Comparison of ENCODE assay signal across 29 cellular contexts in genomic region chr5:100992354-100992753, GRCh38.
"Had no signal": no experiment of that assay in that cellular context is flagged by ENCODE, and none has a peak within 500 bp of the region (broad histone marks: within the 10 kb centered on the region; RNA-seq: fewer than 3 reads in every experiment).

No MANE protein-coding gene starts in this region.

- H3K36me3 ChIP-seq: colonic mucosa, esophagus muscularis mucosa, esophagus squamous epithelium, gastrocnemius medialis, gastroesophageal sphincter, heart left ventricle, heart right ventricle had no signal

- H3K9me3 ChIP-seq: colonic mucosa, esophagus squamous epithelium, gastrocnemius medialis had no signal

- FAIRE-seq: colon, endometrium, endothelial cell of umbilical vein, frontal cortex had no signal

- H3K4me3 ChIP-seq: colonic mucosa, coronary artery, dorsolateral prefrontal cortex, esophagus muscularis mucosa, esophagus squamous epithelium, gastrocnemius medialis, gastroesophageal sphincter, heart left ventricle, heart right ventricle had no signal

- DNase-seq: colonic mucosa; cortex of kidney; dermis blood vessel endothelial cell; dorsolateral prefrontal cortex; effector CD4-positive, alpha-beta T cell; effector CD8-positive, alpha-beta T cell; effector memory CD4-positive, alpha-beta T cell; effector memory CD8-positive, alpha-beta T cell; endodermal cell; erythroblast; esophagus squamous epithelium; foreskin fibroblast; foreskin keratinocyte; foreskin melanocyte; gastrocnemius medialis; glutamatergic neuron; head of caudate nucleus; heart left ventricle; heart right ventricle had no signal

- H3K27me3 Mint-ChIP-seq: dendritic cell treated with granulocyte-macrophage colony-stimulating factor and Interleukin-4, amounts not matched to agents 40 ng/mL and 50 ng/mL, for 4 days had no signal

- H3K9me3 Mint-ChIP-seq: effector memory CD8-positive, alpha-beta T cell had no signal

- H3K27ac ChIP-seq: colonic mucosa, coronary artery, dorsolateral prefrontal cortex, epithelial cell of prostate, esophagus muscularis mucosa, esophagus squamous epithelium, foreskin keratinocyte, gastrocnemius medialis, gastroesophageal sphincter, heart left ventricle, heart right ventricle had no signal

- H3K4me3 Mint-ChIP-seq: dendritic cell treated with granulocyte-macrophage colony-stimulating factor and Interleukin-4, amounts not matched to agents 40 ng/mL and 50 ng/mL, for 4 days; effector memory CD8-positive, alpha-beta T cell; endodermal cell had no signal

- ATAC-seq: effector memory CD8-positive, alpha-beta T cell; esophagus mucosa; foreskin keratinocyte; gastrocnemius medialis; gastroesophageal sphincter; heart left ventricle; heart right ventricle had no signal

- H3K27ac Mint-ChIP-seq: dendritic cell treated with granulocyte-macrophage colony-stimulating factor and Interleukin-4, amounts not matched to agents 40 ng/mL and 50 ng/mL, for 4 days; effector memory CD8-positive, alpha-beta T cell; endodermal cell had no signal

- H3K4me1 ChIP-seq: colonic mucosa, esophagus muscularis mucosa, esophagus squamous epithelium, foreskin keratinocyte, gastrocnemius medialis, gastroesophageal sphincter, heart left ventricle, heart right ventricle had no signal

- H3K4me1 Mint-ChIP-seq: endodermal cell had no signal

- H3K27me3 ChIP-seq: colonic mucosa, dorsolateral prefrontal cortex, esophagus muscularis mucosa, esophagus squamous epithelium, foreskin keratinocyte, gastrocnemius medialis, gastroesophageal sphincter, heart left ventricle, heart right ventricle had no signal
